ENCODE assay signal across 1 cellular context in genomic region chr17:59698143-59698542, GRCh38.
A peak's percentile ranks its signal among the peaks of the same experiment; 100 is the strongest.
TF ChIP-seq lines count a peak whose summit lies in the region.

No MANE protein-coding gene starts in this region.

TF ChIP-seq in GM12878, 131 proteins besides CTCF, POLR2A, EP300 and RAD21:
- TF ChIP-seq NR2C1 (IDR thresholded peaks at IDR 0.05) (no peak), SMAD5 (IDR thresholded peaks at IDR 0.05; ENCODE audit: low read depth) (no peak), LARP7 (IDR thresholded peaks at IDR 0.05) (no peak), IRF3 (IDR thresholded peaks at IDR 0.05) (no peak), REST (IDR thresholded peaks at IDR 0.05; ENCODE audit: low read depth, low read length) (no peak), USF2 (IDR thresholded peaks at IDR 0.05; ENCODE audit: borderline replicate concordance, low read depth, low read length) (no peak), RCOR1 (conservative IDR thresholded peaks at IDR 0.05; ENCODE audit: low read depth, low read length) (no peak), POLR2AphosphoS5 (IDR thresholded peaks at IDR 0.05; ENCODE audit: low read length) (0 out of 2 replicates have a peak, but pooled peaks have one; percentile 9), MEF2A (IDR thresholded peaks at IDR 0.05; ENCODE audit: insufficient read depth, low read depth, low read length) (no peak)
TF ChIP-seq in GM12878: peak in this region for 1.
